ENCODE assay signal across 10 cellular contexts in the genomic region with DNA sequence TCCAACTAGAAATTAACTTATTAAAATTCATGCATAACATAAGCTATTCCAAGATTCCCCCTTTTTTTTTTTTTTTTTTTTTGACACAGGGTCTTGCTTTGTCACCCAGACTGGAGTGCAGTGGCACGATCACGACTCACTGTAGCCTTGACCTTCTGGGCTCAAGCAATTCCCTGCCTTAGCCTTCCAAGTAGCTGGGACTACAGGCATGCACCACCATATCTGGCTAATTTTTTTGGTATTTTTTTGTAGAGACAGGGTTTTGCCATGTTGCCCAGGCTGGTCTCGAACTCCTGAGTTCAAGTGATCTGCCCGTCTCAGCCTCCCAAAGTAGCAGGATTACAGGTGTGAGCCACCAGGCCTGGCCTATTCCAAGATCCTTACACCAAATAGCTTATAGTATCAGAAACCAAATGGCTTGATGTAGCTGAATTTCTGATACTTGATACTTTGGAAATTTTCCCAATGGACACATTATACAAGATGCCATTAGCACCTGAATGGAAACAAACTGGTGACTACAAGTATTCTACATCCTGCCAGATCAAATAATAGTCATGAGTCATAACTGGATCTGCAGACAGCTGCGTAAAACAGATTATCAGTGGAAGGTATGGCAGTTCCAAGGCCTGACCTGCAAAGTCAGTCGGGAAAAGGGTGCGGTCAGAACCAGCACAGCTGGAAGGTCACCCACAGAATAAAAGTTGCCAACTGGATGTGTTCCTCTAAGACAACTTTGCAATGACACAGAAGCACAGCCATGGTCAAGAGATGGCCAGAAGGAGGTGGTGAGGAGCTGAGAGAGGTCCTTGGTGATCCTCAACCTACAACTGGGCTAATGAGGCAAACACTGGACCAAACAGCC. TPM values are rescaled to one million over a fixed set of nuclear protein-coding genes. Genes with fewer than 3 reads are reported as not detected.
DNase-seq lines count a peak whose midpoint lies in the region; ATAC-seq, FAIRE-seq and TF ChIP-seq lines count a peak whose summit lies in the region.
"Had no signal": no experiment of that assay in that cellular context is flagged by ENCODE, and none has a peak within 500 bp of the region (broad histone marks: within the 10 kb centered on the region; RNA-seq: fewer than 3 reads in every experiment).

No MANE protein-coding gene starts in this region.

- TF ChIP-seq RAD21 in GM12878 (IDR thresholded peaks at IDR 0.05; ENCODE audit: insufficient read depth, low read depth, low read length) = no peak

- no TSS peak for BruUV-seq in GM12878 (replicated peaks; lab: Mats Ljungman, UMichigan)

- no peak overlapping the region; the same call in 1 of the 2 replicates for H2AFZ ChIP-seq in GM12878 (ENCODE audit: control insufficient read depth, low read depth, low read length)

- peaks cover 22% of the 10 kb centered on the region for H3K4me1 ChIP-seq in GM12878 (ENCODE audit: control insufficient read depth, insufficient read depth, low read length)

- no peak for TF ChIP-seq POLR2A in GM12878 (IDR thresholded peaks at IDR 0.05; ENCODE audit: low read depth, low read length)

- H3K27me3 Mint-ChIP-seq in T-helper 17 cell = no peaks in the 10 kb centered on the region

- WGBS in GM12878 (ENCODE audit: insufficient coverage, insufficient replicate concordance, low lambda C conversion rate, missing lambda C conversion rate) = 82% methylated on average over 7 of the region's 7 CpGs

- H3K9me3 ChIP-seq in GM12878 (replicated peaks; ENCODE audit: control insufficient read depth, insufficient read depth, low read length) = no peaks in the 10 kb centered on the region
- H3K9me3 ChIP-seq in T-helper 17 cell (ENCODE audit: control insufficient read depth, low read length, poor library complexity, severe bottlenecking) = no peaks in the 10 kb centered on the region
- H3K9me3 ChIP-seq: right lobe of liver had no signal

- SMC1A ChIA-PET in GM12878 (lab: Charles Lee; ENCODE audit: uncharacterized antibody, unreplicated experiment) = interaction anchor here (0.8 to 7.7 kb wide), 8 partner anchors 14 to 53 kb away, joined by 3 to 96 read pairs (median 4); partner anchors contain the start of genes RETREG3 and TUBG1

- intact Hi-C loops in GM12878 (cut with micrococcal nuclease; ENCODE audit: unreplicated experiment) = no loop called here

- peaks cover 2% of the 10 kb centered on the region for H3K4me1 Mint-ChIP-seq in T-helper 17 cell

- no peaks in the 10 kb centered on the region for H4K20me1 ChIP-seq in GM12878 (ENCODE audit: control insufficient read depth, insufficient read depth)

- RAD21 ChIA-PET in GM12878 (lab: Charles Lee; ENCODE audit: unreplicated experiment) = interaction anchor here (1.0 to 1.4 kb wide), 3 partner anchors 9 to 57 kb away, joined by 3 to 4 read pairs (median 4); no protein-coding TSS in a partner anchor

- H3K4me3 ChIP-seq in GM06990 (replicated peaks; ENCODE audit: low read depth, low read length) (no peak overlapping the region), GM12878 (no peak overlapping the region)
- H3K4me3 ChIP-seq: right lobe of liver, SK-N-MC had no signal

- no peak overlapping the region for H3K27ac ChIP-seq in GM12878 (ENCODE audit: control insufficient read depth, insufficient read depth)
- H3K27ac ChIP-seq: right lobe of liver, SK-N-MC had no signal

- in situ Hi-C loops in GM12878 (cut with MboI) = loop anchor here (25.0 kb wide), 1 partner anchor 588 kb away; the partner anchor contains the start of gene TMEM106A

- no peak overlapping the region for H3K4me3 Mint-ChIP-seq in T-helper 17 cell

- TF ChIP-seq CTCF in GM06990 (IDR thresholded peaks at IDR 0.05; ENCODE audit: insufficient read depth, low read length, poor library complexity, severe bottlenecking) (peak; percentile 13), GM12878 (IDR thresholded peaks at IDR 0.05 in 2 of 3, conservative IDR thresholded peaks at IDR 0.05 in 1 of 3; ENCODE audit: control insufficient read depth in 2 of 3, extremely low read depth in 1 of 3, insufficient read depth in 1 of 3, low read depth in 3 of 3, low read length in 3 of 3) (no peak)

- DNase-seq in GM06990 (ENCODE audit: extremely low read depth, insufficient read length) (no peak), NCI-H2081 (lab: John Stamatoyannopoulos, UW) (peak; percentile 36 to 73), GM12878 (ENCODE audit: low read depth, low spot score) (no peak), mucosa of gallbladder (ENCODE audit: low spot score) (peak; percentile 64), RPMI8226 (no peak), T-helper 17 cell (no peak), NCI-H526 treated with DMSO at 0.1 percent for 48 hours (lab: John Stamatoyannopoulos, UW) (no peak)
- DNase-seq: right lobe of liver had no signal

- no peaks in the 10 kb centered on the region for H3K79me2 ChIP-seq in GM12878 (ENCODE audit: control insufficient read depth, insufficient read depth, low read length)

- H3K27me3 ChIP-seq in GM06990 (replicated peaks; ENCODE audit: control insufficient read depth, insufficient read depth, low read length) = no peaks in the 10 kb centered on the region
- H3K27me3 ChIP-seq in GM12878 (replicated peaks in 1 of 2; ENCODE audit: control insufficient read depth in 2 of 2, insufficient read depth in 2 of 2, low read length in 1 of 2) = no peaks in the 10 kb centered on the region
- H3K27me3 ChIP-seq: right lobe of liver had no signal

- POLR2A ChIA-PET in GM12878 (lab: Charles Lee) = interaction anchor here (0.5 to 2.7 kb wide), 8 partner anchors 16 to 510 kb away, joined by 3 to 11 read pairs (median 4); partner anchors contain the start of genes PLEKHH3 and PSMC3IP

- H3K27ac Mint-ChIP-seq in T-helper 17 cell = no peak overlapping the region

- no peaks in the 10 kb centered on the region for H3K36me3 ChIP-seq in GM06990 (ENCODE audit: control insufficient read depth, insufficient read depth, low read length)
- no peaks in the 10 kb centered on the region for H3K36me3 ChIP-seq in GM12878 (ENCODE audit: control insufficient read depth in 2 of 2, insufficient read depth in 2 of 2, low read length in 1 of 2)
- H3K36me3 ChIP-seq: right lobe of liver had no signal

- peaks cover 2% of the 10 kb centered on the region for H3K36me3 Mint-ChIP-seq in T-helper 17 cell (ENCODE audit: low read depth)

- no peak for FAIRE-seq in GM12878 (lab: Jason Lieb, UNC)

- no peak for TF ChIP-seq EP300 in GM12878 (IDR thresholded peaks at IDR 0.05; ENCODE audit: borderline replicate concordance in 1 of 2, control insufficient read depth in 1 of 2, low read depth in 2 of 2, low read length in 2 of 2)

- ATAC-seq in GM12878 (peak; percentile 40), T-helper 17 cell (no peak), GM19463 (IDR thresholded peaks at IDR 0.05; ENCODE audit: unreplicated experiment) (no peak)

- H3K4me2 ChIP-seq in GM12878 (ENCODE audit: control insufficient read depth, insufficient read depth) = no peak overlapping the region

- H3K9ac ChIP-seq in GM12878 (ENCODE audit: control insufficient read depth, insufficient read depth, low read length) = no peak overlapping the region

- CTCF ChIA-PET in GM12878 (lab: Yijun Ruan, JAX) = interaction anchor here (0.6 to 8.5 kb wide), 6 partner anchors 14 to 361 kb away, joined by 3 to 134 read pairs (median 3); partner anchors contain the start of genes CCR10 and PLEKHH3

RNA-seq across cellular contexts. Expression of gene TUBG1, which starts 14.5 kb away (rescaled TPM):
- total RNA-seq in GM12878 (2013; cell fraction: nucleolus; rRNA removed) = 26.5 and 30.5 TPM in 2 replicates
- total RNA-seq in GM12878 (2014; rRNA removed) = 103 and 115 TPM in 2 replicates
- 58.3 and 69.9 TPM in 2 replicates for total RNA-seq in GM12878 (2014; rRNA removed; fragmentation: Illumina TruSeq; extraction: Trizol)
- total RNA-seq in GM12878 (2021) = 120 and 126 TPM in 2 replicates
- 28.3 TPM for polyA plus RNA-seq in GM12878 (2011; ENCODE audit: low read depth)
- polyA plus RNA-seq in GM12878 (2011; rRNA removed) = 25.8 and 43.3 TPM in 2 replicates
- 142 and 147 TPM in 2 replicates for polyA plus RNA-seq in GM12878 (2011; cell fraction: cytosol; rRNA removed)
- 149 and 194 TPM in 2 replicates for polyA plus RNA-seq in GM12878 (2011; cell fraction: nucleus; rRNA removed)
- 57.3 and 80.6 TPM in 2 replicates for polyA plus RNA-seq in GM12878 (2012)
- polyA plus RNA-seq in GM12878 (2014; fragmentation: Illumina TruSeq; extraction: Trizol) = 66.1 and 121 TPM in 2 replicates
- polyA plus RNA-seq in GM12878 (2014; fragmentation: Nextera tagmentation; extraction: Ambion mirVana) = 10 to 100 TPM; 40.0 to 40.3 TPM
- polyA plus RNA-seq in GM12878 (2014; rRNA removed) = 100.0 and 110 TPM in 2 replicates
- 100 to 1,000 TPM; 216 to 256 TPM for polyA plus RNA-seq in GM12878 (2016; fragmentation: Nextera tagmentation; extraction: Ambion mirVana)
- 77.2 and 106 TPM in 2 replicates for polyA minus RNA-seq in GM12878 (2011; rRNA and poly(A)+ RNA removed)
- polyA minus RNA-seq in GM12878 (2011; cell fraction: cytosol; rRNA and poly(A)+ RNA removed) = 46.4 and 58.0 TPM in 2 replicates
- 31.6 and 58.6 TPM in 2 replicates for polyA minus RNA-seq in GM12878 (2011; cell fraction: nucleus; rRNA and poly(A)+ RNA removed)
- total RNA-seq in mucosa of gallbladder = 40.2 TPM
- 1 to 10 TPM; 6.1 to 9.8 TPM for total RNA-seq in T-helper 17 cell

RNA-seq across cellular contexts. Expression of gene RETREG3, which starts 14.8 kb away (rescaled TPM):
- 81.8 and 92.7 TPM in 2 replicates for total RNA-seq in GM12878 (2013; cell fraction: nucleolus; rRNA removed)
- total RNA-seq in GM12878 (2014; rRNA removed) (38.9 and 42.8 TPM in 2 replicates), GM12878 (2014; rRNA removed; fragmentation: Illumina TruSeq; extraction: Trizol) (28.7 and 28.9 TPM in 2 replicates), GM12878 (2021) (47.6 and 50.3 TPM in 2 replicates), mucosa of gallbladder (78.8 TPM), T-helper 17 cell (10 to 100 TPM; 43.5 to 57.9 TPM)
- 18.8 TPM for polyA plus RNA-seq in GM12878 (2011; ENCODE audit: low read depth)
- polyA plus RNA-seq in GM12878 (2011; rRNA removed) (34.9 and 50.6 TPM in 2 replicates), GM12878 (2014; fragmentation: Illumina TruSeq; extraction: Trizol) (20.5 and 23.3 TPM in 2 replicates), GM12878 (2014; fragmentation: Nextera tagmentation; extraction: Ambion mirVana) (1 to 10 TPM; 7.0 to 9.0 TPM), GM12878 (2014; rRNA removed) (21.5 and 21.7 TPM in 2 replicates), GM12878 (2016; fragmentation: Nextera tagmentation; extraction: Ambion mirVana) (10 to 100 TPM; 26.8 to 27.8 TPM)
- polyA plus RNA-seq in GM12878 (2011; cell fraction: cytosol; rRNA removed) = 55.9 and 62.2 TPM in 2 replicates
- polyA plus RNA-seq in GM12878 (2011; cell fraction: nucleus; rRNA removed) = 37.5 and 41.7 TPM in 2 replicates
- polyA plus RNA-seq in GM12878 (2012) = 27.8 and 30.1 TPM in 2 replicates
- polyA minus RNA-seq in GM12878 (2011; rRNA and poly(A)+ RNA removed) = 186 and 196 TPM in 2 replicates
- polyA minus RNA-seq in GM12878 (2011; cell fraction: cytosol; rRNA and poly(A)+ RNA removed) = 38.0 and 45.4 TPM in 2 replicates
- polyA minus RNA-seq in GM12878 (2011; cell fraction: nucleus; rRNA and poly(A)+ RNA removed) = 25.1 and 34.4 TPM in 2 replicates

RNA-seq across cellular contexts. Expression of gene TUBG2, which starts 35.1 kb away (rescaled TPM):
- 44.1 and 46.6 TPM in 2 replicates for total RNA-seq in GM12878 (2013; cell fraction: nucleolus; rRNA removed)
- total RNA-seq in GM12878 (2014; rRNA removed) (6.0 and 6.8 TPM in 2 replicates), GM12878 (2014; rRNA removed; fragmentation: Illumina TruSeq; extraction: Trizol) (3.8 and 4.7 TPM in 2 replicates), GM12878 (2021) (7.7 and 9.1 TPM in 2 replicates), mucosa of gallbladder (30.8 TPM), T-helper 17 cell (10 to 100 TPM in 1 of 2 donors, 1 to 10 TPM in 1; 8.9 to 11.3 TPM)
- polyA plus RNA-seq in GM12878 (2011; ENCODE audit: low read depth) = 8.9 TPM
- polyA plus RNA-seq in GM12878 (2011; rRNA removed) (12.4 and 14.4 TPM in 2 replicates), GM12878 (2014; fragmentation: Illumina TruSeq; extraction: Trizol) (5.8 and 8.8 TPM in 2 replicates), GM12878 (2014; fragmentation: Nextera tagmentation; extraction: Ambion mirVana) (1 to 10 TPM; 1.2 to 1.8 TPM), GM12878 (2014; rRNA removed) (11.3 and 12.5 TPM in 2 replicates), GM12878 (2016; fragmentation: Nextera tagmentation; extraction: Ambion mirVana) (10 to 100 TPM; 11.3 to 11.9 TPM)
- 17.1 and 21.5 TPM in 2 replicates for polyA plus RNA-seq in GM12878 (2011; cell fraction: cytosol; rRNA removed)
- 71.5 and 76.2 TPM in 2 replicates for polyA plus RNA-seq in GM12878 (2011; cell fraction: nucleus; rRNA removed)
- polyA plus RNA-seq in GM12878 (2012) = 15.4 and 17.1 TPM in 2 replicates
- polyA minus RNA-seq in GM12878 (2011; rRNA and poly(A)+ RNA removed) = 5.3 and 8.6 TPM in 2 replicates
- 2.8 and 4.8 TPM in 2 replicates for polyA minus RNA-seq in GM12878 (2011; cell fraction: cytosol; rRNA and poly(A)+ RNA removed)
- 14.5 and 16.8 TPM in 2 replicates for polyA minus RNA-seq in GM12878 (2011; cell fraction: nucleus; rRNA and poly(A)+ RNA removed)

RNA-seq across cellular contexts. Expression of gene PSMC3IP, which starts 46.4 kb away (rescaled TPM):
- total RNA-seq in GM12878 (2013; cell fraction: nucleolus; rRNA removed) = 9.0 and 9.9 TPM in 2 replicates
- total RNA-seq in GM12878 (2014; rRNA removed) (17.4 and 18.7 TPM in 2 replicates), GM12878 (2014; rRNA removed; fragmentation: Illumina TruSeq; extraction: Trizol) (12.0 and 12.1 TPM in 2 replicates), GM12878 (2021) (14.7 and 18.0 TPM in 2 replicates), mucosa of gallbladder (5.1 TPM), T-helper 17 cell (1 to 10 TPM; 2.4 to 2.6 TPM)
- 9.6 TPM for polyA plus RNA-seq in GM12878 (2011; ENCODE audit: low read depth)
- polyA plus RNA-seq in GM12878 (2011; rRNA removed) (13.5 and 15.0 TPM in 2 replicates), GM12878 (2014; fragmentation: Illumina TruSeq; extraction: Trizol) (25.9 and 28.5 TPM in 2 replicates), GM12878 (2014; fragmentation: Nextera tagmentation; extraction: Ambion mirVana) (1 to 10 TPM; 6.8 to 7.1 TPM), GM12878 (2014; rRNA removed) (24.8 and 26.8 TPM in 2 replicates), GM12878 (2016; fragmentation: Nextera tagmentation; extraction: Ambion mirVana) (10 to 100 TPM; 33.1 to 34.5 TPM)
- 7.3 and 9.3 TPM in 2 replicates for polyA plus RNA-seq in GM12878 (2011; cell fraction: cytosol; rRNA removed)
- polyA plus RNA-seq in GM12878 (2011; cell fraction: nucleus; rRNA removed) = 29.3 and 29.5 TPM in 2 replicates
- polyA plus RNA-seq in GM12878 (2012) = 8.4 and 13.5 TPM in 2 replicates
- 10.9 and 11.5 TPM in 2 replicates for polyA minus RNA-seq in GM12878 (2011; rRNA and poly(A)+ RNA removed)
- polyA minus RNA-seq in GM12878 (2011; cell fraction: cytosol; rRNA and poly(A)+ RNA removed) = 3.3 and 4.7 TPM in 2 replicates
- polyA minus RNA-seq in GM12878 (2011; cell fraction: nucleus; rRNA and poly(A)+ RNA removed) = 10.9 and 16.8 TPM in 2 replicates

RNA-seq across cellular contexts. Expression of gene PLEKHH3, which starts 52.8 kb away (rescaled TPM):
- 39.3 and 53.5 TPM in 2 replicates for total RNA-seq in GM12878 (2013; cell fraction: nucleolus; rRNA removed)
- total RNA-seq in GM12878 (2014; rRNA removed) (15.8 and 22.3 TPM in 2 replicates), GM12878 (2014; rRNA removed; fragmentation: Illumina TruSeq; extraction: Trizol) (7.0 and 7.8 TPM in 2 replicates), GM12878 (2021) (35.5 and 38.0 TPM in 2 replicates), mucosa of gallbladder (36.1 TPM), T-helper 17 cell (under 1 TPM; 0.78 to 0.85 TPM)
- polyA plus RNA-seq in GM12878 (2011; ENCODE audit: low read depth) = 6.9 TPM
- polyA plus RNA-seq in GM12878 (2011; rRNA removed) (4.0 and 14.0 TPM in 2 replicates), GM12878 (2014; fragmentation: Illumina TruSeq; extraction: Trizol) (1.5 and 3.9 TPM in 2 replicates), GM12878 (2014; fragmentation: Nextera tagmentation; extraction: Ambion mirVana) (1 to 10 TPM in 1 of 2 experiments, under 1 TPM in 1; 0.31 to 2.1 TPM), GM12878 (2014; rRNA removed) (29.5 and 31.3 TPM in 2 replicates), GM12878 (2016; fragmentation: Nextera tagmentation; extraction: Ambion mirVana) (10 to 100 TPM; 10.3 to 11.8 TPM)
- 18.7 and 28.9 TPM in 2 replicates for polyA plus RNA-seq in GM12878 (2011; cell fraction: cytosol; rRNA removed)
- 87.8 and 125 TPM in 2 replicates for polyA plus RNA-seq in GM12878 (2011; cell fraction: nucleus; rRNA removed)
- 26.0 and 33.7 TPM in 2 replicates for polyA plus RNA-seq in GM12878 (2012)
- 4.8 and 17.2 TPM in 2 replicates for polyA minus RNA-seq in GM12878 (2011; rRNA and poly(A)+ RNA removed)
- polyA minus RNA-seq in GM12878 (2011; cell fraction: cytosol; rRNA and poly(A)+ RNA removed) = 17.5 and 20.7 TPM in 2 replicates
- polyA minus RNA-seq in GM12878 (2011; cell fraction: nucleus; rRNA and poly(A)+ RNA removed) = 15.4 and 25.4 TPM in 2 replicates

Comparison
In these comparisons a context has a peak if more than half of its experiments do, and no peak if none do; other contexts are left out.
1. DNase-seq: peak in NCI-H2081 (2 of 2) and mucosa of gallbladder (single experiment); none in GM06990 (single experiment), GM12878 (single experiment), RPMI8226 (single experiment), T-helper 17 cell (0 of 3) and NCI-H526 treated with DMSO at 0.1 percent for 48 hours (single experiment).